Comparison of ENCODE assay signal across 8 cellular contexts in the genomic region with DNA sequence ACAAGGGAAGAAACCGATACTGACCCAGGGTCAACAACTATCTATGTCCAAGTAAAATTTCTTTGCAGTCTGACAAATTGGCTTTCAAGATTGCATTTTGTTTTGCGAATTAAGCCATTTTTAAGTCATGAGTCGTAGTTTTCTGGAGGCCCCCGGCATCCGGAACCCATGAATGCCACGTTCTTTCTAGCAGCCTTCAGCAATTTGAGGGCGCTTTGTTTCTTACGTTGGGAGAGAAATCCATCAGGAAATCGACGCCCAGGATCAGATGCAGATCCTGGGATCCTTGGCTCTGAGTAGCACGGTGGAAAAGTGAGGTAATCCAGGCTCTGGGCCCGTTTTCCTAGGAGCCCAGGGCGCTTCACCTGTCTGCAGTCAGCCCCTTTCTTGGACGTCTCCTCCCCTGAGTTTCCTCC. TPM values are rescaled to one million over a fixed set of nuclear protein-coding genes. Genes with fewer than 3 reads are reported as not detected.
DNase-seq lines count a peak whose midpoint lies in the region; ATAC-seq, FAIRE-seq and TF ChIP-seq lines count a peak whose summit lies in the region.

No MANE protein-coding gene starts in this region.

- H4K20me1 ChIP-seq in H1 (replicated peaks in 1 of 2; ENCODE audit: control insufficient read depth in 1 of 2, insufficient read depth in 2 of 2, low read length in 2 of 2), result no peaks in the 10 kb centered on the region
- no peaks in the 10 kb centered on the region for H4K20me1 ChIP-seq in neural cell (ENCODE audit: insufficient read depth)

- H4K91ac ChIP-seq in H1 (replicated peaks; ENCODE audit: insufficient read length, low read length), result peak overlapping the region; percentile 50

- no peak for TF ChIP-seq EP300 in H1 (IDR thresholded peaks at IDR 0.05; ENCODE audit: borderline replicate concordance in 1 of 2, low read depth in 2 of 2, low read length in 2 of 2)
- TF ChIP-seq EP300 in neural cell (conservative IDR thresholded peaks at IDR 0.05; ENCODE audit: poor library complexity, severe bottlenecking), result no peak

- peak; percentile 80 for FAIRE-seq in H1 (lab: Jason Lieb, UNC)

- H3K23ac ChIP-seq in H1 (ENCODE audit: insufficient read length), result no peak overlapping the region

- H3K56ac ChIP-seq in H1 (replicated peaks; ENCODE audit: insufficient read length, low read depth, low read length), result peak overlapping the region; percentile 83

- H3K9me2 ChIP-seq in neural cell (ENCODE audit: insufficient read depth, low read length), result no peaks in the 10 kb centered on the region

- no peak overlapping the region for H2AK5ac ChIP-seq in H1 (ENCODE audit: low read depth, low read length)

- no peak for TF ChIP-seq RAD21 in H1 (IDR thresholded peaks at IDR 0.05 in 1 of 2, conservative IDR thresholded peaks at IDR 0.05 in 1 of 2; ENCODE audit: low read depth in 2 of 2, low read length in 2 of 2)
- TF ChIP-seq RAD21 in neural cell (conservative IDR thresholded peaks at IDR 0.05), result no peak

- H2BK12ac ChIP-seq in H1 (ENCODE audit: low read depth, low read length), result no peak overlapping the region; the same call in 1 of the 2 replicates

- H3K4me3 ChIP-seq in NB4 (ENCODE audit: low read depth, low read length), result peak overlapping the region; percentile 83
- H3K4me3 ChIP-seq in H1 (ENCODE audit: extremely low read depth in 1 of 4, insufficient read depth in 2 of 4, low read depth in 3 of 4, low read length in 4 of 4), result peak overlapping the region; percentile 91 to 99 (median 96)
- peak overlapping the region; percentile 89 for H3K4me3 ChIP-seq in neural cell (ENCODE audit: low read length)

- H2BK20ac ChIP-seq in H1 (ENCODE audit: low read length), result no peak overlapping the region

- no peak for TF ChIP-seq CTCF in NB4 (IDR thresholded peaks at IDR 0.05; ENCODE audit: low read depth, low read length)
- TF ChIP-seq CTCF in H1 (IDR thresholded peaks at IDR 0.05; ENCODE audit: control extremely low read depth in 1 of 3, insufficient read depth in 1 of 3, low read depth in 1 of 3, low read length in 3 of 3), result no peak
- no peak for TF ChIP-seq CTCF in neural cell (IDR thresholded peaks at IDR 0.05; ENCODE audit: poor library complexity, severe bottlenecking)

- CTCF ChIA-PET in H1 (lab: Charles Lee; ENCODE audit: partially characterized antibody), result interaction anchor here (1.1 kb wide), 1 partner anchor 40 kb away, joined by 5 read pairs; a partner anchor contains a TSS

- 2% methylated on average over 14 of the region's 14 CpGs; no CpG with 5 or more reads in 1 of the 2 experiments for WGBS in H1 (ENCODE audit: extremely low coverage in 1 of 2, insufficient coverage in 1 of 2, insufficient read length in 1 of 2, insufficient replicate concordance in 2 of 2, low coverage in 1 of 2, low lambda C conversion rate in 2 of 2, missing lambda C conversion rate in 1 of 2), 2 experiments

- H3K4me1 ChIP-seq in H1 (replicated peaks in 1 of 4; ENCODE audit: control insufficient read depth in 3 of 4, insufficient read depth in 4 of 4, low read length in 3 of 4), result peaks cover 5 to 18% (median 12%) of the 10 kb centered on the region in 4 experiments; a peak in 6 of 7 replicates

- H2BK15ac ChIP-seq in H1 (ENCODE audit: low read length), result no peak overlapping the region

- peak; percentile 54 for DNase-seq in D341Med (ENCODE audit: low spot score)
- no peak for DNase-seq in NB4 (ENCODE audit: low read depth)
- DNase-seq in H1 (ENCODE audit: low read depth in 1 of 2, low spot score in 2 of 2), result peak in 1 of 2 experiments; percentile 58
- DNase-seq in NCI-H1417 treated with DMSO at 0.1 percent for 48 hours (lab: John Stamatoyannopoulos, UW), result no peak

- H3K27me3 ChIP-seq in H1 (replicated peaks in 1 of 4; ENCODE audit: control insufficient read depth in 3 of 4, extremely low read depth in 1 of 4, insufficient read depth in 3 of 4, low read length in 3 of 4) (no peaks in the 10 kb centered on the region; a peak in 1 of 7 replicates), neural cell (ENCODE audit: insufficient read depth, low read depth, low read length) (no peaks in the 10 kb centered on the region)

- H2BK5ac ChIP-seq in H1 (ENCODE audit: low read depth, low read length), result peak overlapping the region; percentile 95; the same call in 1 of the 2 replicates

- H3K18ac ChIP-seq in H1 (ENCODE audit: extremely low read depth, low read length), result peak overlapping the region; percentile 91

- no peak overlapping the region for H3K4ac ChIP-seq in H1 (replicated peaks; ENCODE audit: insufficient read length, low read depth, low read length)

- H3F3A ChIP-seq in neural cell (ENCODE audit: insufficient read depth, low read length, poor library complexity, severe bottlenecking), result peaks cover 3% of the 10 kb centered on the region

- peaks cover 0 to 2% (median 0%) of the 10 kb centered on the region in 4 experiments; a peak in 3 of 8 replicates for H3K36me3 ChIP-seq in H1 (ENCODE audit: control insufficient read depth in 2 of 4, insufficient read depth in 4 of 4, low read length in 3 of 4)
- H3K36me3 ChIP-seq in neural cell (ENCODE audit: insufficient read depth, low read length), result no peaks in the 10 kb centered on the region

- H3K79me1 ChIP-seq in H1 (ENCODE audit: low read depth, low read length), result peaks cover 7% of the 10 kb centered on the region

- TF ChIP-seq POLR2A in NB4 (IDR thresholded peaks at IDR 0.05; ENCODE audit: extremely low read depth, insufficient read length) (no peak), H1 (IDR thresholded peaks at IDR 0.05; ENCODE audit: control extremely low read depth in 1 of 2, low read depth in 2 of 2, low read length in 2 of 2) (peak in 1 of 2 experiments; percentile 82; a peak in 1 of 3 replicates)

- no peak overlapping the region for H2AFZ ChIP-seq in H1 (ENCODE audit: low read length)
- H2AFZ ChIP-seq in neural cell (ENCODE audit: low read depth, low read length), result peak overlapping the region; percentile 81

- peaks cover 5 to 49% of the 10 kb centered on the region in 2 experiments for H3K79me2 ChIP-seq in H1 (ENCODE audit: control insufficient read depth in 1 of 2, insufficient read depth in 2 of 2, low read length in 2 of 2)
- H3K79me2 ChIP-seq in neural cell (replicated peaks; ENCODE audit: insufficient read depth, low read length), result peaks cover 39% of the 10 kb centered on the region

- H3K9me3 ChIP-seq in H1 (ENCODE audit: insufficient read depth in 2 of 2, low read depth in 1 of 2, low read length in 1 of 2), result no peaks in the 10 kb centered on the region
- no peaks in the 10 kb centered on the region for H3K9me3 ChIP-seq in neural cell (ENCODE audit: low read length)

- H3K23me2 ChIP-seq in H1 (ENCODE audit: low read depth, low read length), result peaks cover 11% of the 10 kb centered on the region

- ATAC-seq in GM21381 (IDR thresholded peaks at IDR 0.05; ENCODE audit: unreplicated experiment) (peak; percentile 0), GM21619 (IDR thresholded peaks at IDR 0.05; ENCODE audit: unreplicated experiment) (no peak), HG03025 (IDR thresholded peaks at IDR 0.05; ENCODE audit: low FRiP score, unreplicated experiment) (no peak)

- no peak overlapping the region for H2BK120ac ChIP-seq in H1 (replicated peaks; ENCODE audit: low read depth, low read length)

- peak overlapping the region; percentile 90 to 96 (median 92) for H3K9ac ChIP-seq in H1 (replicated peaks in 1 of 4; ENCODE audit: extremely low read depth in 1 of 4, low read depth in 3 of 4, low read length in 3 of 4)
- H3K9ac ChIP-seq in neural cell (ENCODE audit: low read length), result peak overlapping the region; percentile 98

- POLR2A ChIA-PET in H1 (lab: Charles Lee; ENCODE audit: partially characterized antibody), result interaction anchor here (0.9 to 1.5 kb wide), 9 partner anchors 11 to 232 kb away, joined by 3 to 7 read pairs (median 3); a partner anchor contains a TSS

- H4K8ac ChIP-seq in H1 (ENCODE audit: extremely low read depth, insufficient read depth, low read length), result peak overlapping the region; percentile 95; the same call in 1 of the 2 replicates

- H4K5ac ChIP-seq in H1 (ENCODE audit: insufficient read length, low read depth, low read length), result peak overlapping the region; percentile 49

- peak overlapping the region; percentile 68 to 100 for H3K4me2 ChIP-seq in H1 (ENCODE audit: insufficient read depth in 1 of 2, low read depth in 2 of 2, low read length in 2 of 2)
- peak overlapping the region; percentile 83 for H3K4me2 ChIP-seq in neural cell (ENCODE audit: low read length)

- no peak overlapping the region for H3K14ac ChIP-seq in H1 (ENCODE audit: insufficient read length)

- H3K27ac ChIP-seq in H1 (ENCODE audit: low read depth, low read length), result peak overlapping the region; percentile 91
- H3K27ac ChIP-seq in neural cell (ENCODE audit: low read length), result peak overlapping the region; percentile 97

TF ChIP-seq in H1, 55 proteins besides CTCF, POLR2A, EP300 and RAD21 (continues in another document):
- TF ChIP-seq TBP (IDR thresholded peaks at IDR 0.05; ENCODE audit: low read depth, low read length), result peak; percentile 76; the same call in 1 of the 2 replicates
- TF ChIP-seq SRF (IDR thresholded peaks at IDR 0.05; ENCODE audit: low read depth, low read length), result no peak

TF ChIP-seq in neural cell, 6 proteins besides CTCF, POLR2A, EP300 and RAD21 (continues in another document):
- no peak for TF ChIP-seq EZH2 (IDR thresholded peaks at IDR 0.05; ENCODE audit: borderline replicate concordance, insufficient read depth, low read length, poor library complexity, severe bottlenecking)

RNA-seq across cellular contexts. Expression of a gene that starts 0.3 kb away (rescaled TPM):
- 167 and 172 TPM in 2 replicates for total RNA-seq in H1 (2021; fragmentation: NEBNext Ultra II Directional; extraction: Animal tissue kit (Norgen Biotek cat#: 25700))
- polyA plus RNA-seq in H1 (2011; rRNA removed) (66.9 and 103 TPM in 2 replicates), neural cell (160 and 201 TPM in 2 replicates)
- 134 TPM for polyA plus RNA-seq in H1 (2011; cell fraction: cytosol; rRNA removed)
- 24.8 TPM for polyA plus RNA-seq in H1 (2011; cell fraction: nucleus; rRNA removed)
- polyA plus RNA-seq in H1 (2012, experiment 1 of 2), result 121 to 224 TPM (median 145 TPM) in 4 replicates
- polyA plus RNA-seq in H1 (2012, experiment 2 of 2), result 141 TPM
- polyA plus RNA-seq in H1 (2013, experiment 1 of 2), result 216 TPM
- 233 TPM for polyA plus RNA-seq in H1 (2013, experiment 2 of 2)
- polyA minus RNA-seq in H1 (2011; rRNA and poly(A)+ RNA removed), result 19.2 and 25.2 TPM in 2 replicates
- polyA minus RNA-seq in H1 (2011; cell fraction: cytosol; rRNA and poly(A)+ RNA removed), result 26.9 TPM
- polyA minus RNA-seq in H1 (2011; cell fraction: nucleus; rRNA and poly(A)+ RNA removed), result 17.6 TPM
- polyA minus RNA-seq in neural cell, result 65.5 and 85.1 TPM in 2 replicates

RNA-seq across cellular contexts. Expression of a gene that starts 40.2 kb away (rescaled TPM):
- total RNA-seq in H1 (2021; fragmentation: NEBNext Ultra II Directional; extraction: Animal tissue kit (Norgen Biotek cat#: 25700)), result 65.7 and 68.9 TPM in 2 replicates
- polyA plus RNA-seq in H1 (2011; rRNA removed) (39.3 and 52.1 TPM in 2 replicates), neural cell (64.9 TPM in 2 replicates)
- 56.2 TPM for polyA plus RNA-seq in H1 (2011; cell fraction: cytosol; rRNA removed)
- 61.6 TPM for polyA plus RNA-seq in H1 (2011; cell fraction: nucleus; rRNA removed)
- polyA plus RNA-seq in H1 (2012, experiment 1 of 2), result 50.3 to 72.8 TPM (median 59.0 TPM) in 4 replicates
- 14.5 TPM for polyA plus RNA-seq in H1 (2012, experiment 2 of 2)
- 48.5 TPM for polyA plus RNA-seq in H1 (2013, experiment 1 of 2)
- 48.8 TPM for polyA plus RNA-seq in H1 (2013, experiment 2 of 2)
- polyA minus RNA-seq in H1 (2011; rRNA and poly(A)+ RNA removed), result 117 and 119 TPM in 2 replicates
- 59.6 TPM for polyA minus RNA-seq in H1 (2011; cell fraction: cytosol; rRNA and poly(A)+ RNA removed)
- 79.9 TPM for polyA minus RNA-seq in H1 (2011; cell fraction: nucleus; rRNA and poly(A)+ RNA removed)
- polyA minus RNA-seq in neural cell, result 104 and 110 TPM in 2 replicates
